Comparison of ENCODE assay signal across 17 cellular contexts in the genomic region with DNA sequence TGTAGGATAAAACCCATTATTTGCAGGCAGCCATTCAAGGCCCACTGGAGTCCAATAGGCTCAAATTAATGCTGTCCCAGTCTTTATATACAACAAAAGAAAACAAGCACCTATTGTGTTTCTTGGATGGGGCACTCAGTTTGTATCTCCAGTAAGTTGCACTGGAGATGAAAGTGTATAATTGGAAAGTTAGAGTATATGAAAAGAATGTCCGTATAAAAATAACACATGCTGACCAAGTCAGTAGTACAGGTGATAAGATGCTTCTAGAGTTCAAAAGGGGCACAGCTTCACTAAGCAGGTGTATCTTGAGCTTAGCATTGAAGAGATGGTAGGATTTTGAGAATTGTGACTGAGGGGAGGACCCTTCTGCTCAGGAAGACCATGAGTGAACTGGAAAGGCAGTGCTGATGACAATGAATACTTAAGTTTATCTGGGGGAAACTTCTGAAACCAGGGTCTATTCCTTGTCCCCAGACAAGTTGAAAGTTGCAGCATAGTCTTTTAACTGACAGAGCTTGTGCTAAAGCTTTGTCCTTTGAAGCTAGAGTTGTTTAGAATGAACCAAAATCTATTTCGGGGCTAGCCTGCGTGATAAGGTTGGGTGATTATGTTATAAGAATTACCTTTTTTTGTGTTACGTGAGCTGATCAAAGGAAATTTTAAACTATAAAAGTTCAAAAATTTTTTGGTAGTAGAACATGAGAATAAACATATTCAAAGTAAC. TPM values are rescaled to one million over a fixed set of nuclear protein-coding genes. Genes with fewer than 3 reads are reported as not detected.
DNase-seq lines count a peak whose midpoint lies in the region; ATAC-seq, FAIRE-seq and TF ChIP-seq lines count a peak whose summit lies in the region.
"Had no signal": no experiment of that assay in that cellular context is flagged by ENCODE, and none has a peak within 500 bp of the region (broad histone marks: within the 10 kb centered on the region; RNA-seq: fewer than 3 reads in every experiment).

No MANE protein-coding gene starts in this region.

- no peak overlapping the region for H2BK12ac ChIP-seq in trophoblast cell (ENCODE audit: low read length)

- intact Hi-C loops in pancreas (cut with DNase I), result no loop called here

- FAIRE-seq in pancreas (lab: Jason Lieb, UNC), result no peak
- FAIRE-seq: A549 had no signal

- no peak overlapping the region for H3K14ac ChIP-seq in trophoblast cell (ENCODE audit: low read length)

- DNase-seq in activated naive CD8-positive, alpha-beta T cell treated with anti-CD3 and anti-CD28 coated beads for 36 hours, result no peak
- DNase-seq in CD8-positive, alpha-beta memory T cell, result no peak
- DNase-seq in activated naive CD8-positive, alpha-beta T cell treated with anti-CD3 and anti-CD28 coated beads, Interleukin-2, amount 50 U/mL, for 24 hours, result no peak
- DNase-seq in trophoblast cell (no peak), GM23248 (no peak), pancreas (no peak)
- DNase-seq in NK-92 treated with Interleukin-12 subunit alpha and Interleukin-12 subunit beta, amount 100 ng/mL, for 24 hours (lab: John Stamatoyannopoulos, UW), result no peak
- DNase-seq: MM.1S, NCI-H1105, NCI-H1694, NCI-H510A treated with DMSO at 0.1 percent for 48 hours, Peyer's patch, SHP77 had no signal

- TF ChIP-seq CTCF in pancreas (IDR thresholded peaks at IDR 0.05), result no peak

- no peak overlapping the region for H2AK5ac ChIP-seq in trophoblast cell (ENCODE audit: low read length)

- peak overlapping the region; percentile 81 for H3K27ac Mint-ChIP-seq in activated naive CD8-positive, alpha-beta T cell
- H3K27ac Mint-ChIP-seq in activated naive CD8-positive, alpha-beta T cell treated with anti-CD3 and anti-CD28 coated beads for 36 hours, result no peak overlapping the region
- peak overlapping the region in 5 of 8 donors; percentile 43 to 61 (median 48) for H3K27ac Mint-ChIP-seq in CD8-positive, alpha-beta memory T cell
- H3K27ac Mint-ChIP-seq in activated naive CD8-positive, alpha-beta T cell treated with anti-CD3 and anti-CD28 coated beads, Interleukin-2, amount 50 U/mL, for 24 hours, result peak overlapping the region; percentile 32

- no peaks in the 10 kb centered on the region for H3K27me3 ChIP-seq in CD8-positive, alpha-beta memory T cell (ENCODE audit: insufficient read depth, low read length, poor library complexity, severe bottlenecking)
- H3K27me3 ChIP-seq in trophoblast cell (ENCODE audit: insufficient read depth, low read length) (no peaks in the 10 kb centered on the region), GM23248 (replicated peaks; ENCODE audit: insufficient read depth) (no peaks in the 10 kb centered on the region), pancreas (no peaks in the 10 kb centered on the region)
- H3K27me3 ChIP-seq: Peyer's patch had no signal

- H3K79me2 ChIP-seq in trophoblast cell (ENCODE audit: control insufficient read depth, insufficient read depth, low read length, poor library complexity) (no peaks in the 10 kb centered on the region), GM23248 (ENCODE audit: insufficient read depth) (peaks cover 84% of the 10 kb centered on the region)

- no peaks in the 10 kb centered on the region for H3K27me3 Mint-ChIP-seq in activated naive CD8-positive, alpha-beta T cell
- H3K27me3 Mint-ChIP-seq in activated naive CD8-positive, alpha-beta T cell treated with anti-CD3 and anti-CD28 coated beads for 36 hours, result no peaks in the 10 kb centered on the region
- peaks cover 0 to 3% of the 10 kb centered on the region in 2 donors for H3K27me3 Mint-ChIP-seq in CD8-positive, alpha-beta memory T cell
- H3K27me3 Mint-ChIP-seq in activated naive CD8-positive, alpha-beta T cell treated with anti-CD3 and anti-CD28 coated beads, Interleukin-2, amount 50 U/mL, for 24 hours, result no peaks in the 10 kb centered on the region

- H3K79me1 ChIP-seq in trophoblast cell (ENCODE audit: low read length), result no peaks in the 10 kb centered on the region

- peak overlapping the region; percentile 95 for H3K23ac ChIP-seq in trophoblast cell (ENCODE audit: low read length)

- H3K4me3 ChIP-seq in CD8-positive, alpha-beta memory T cell (ENCODE audit: low read length), result no peak overlapping the region
- H3K4me3 ChIP-seq in trophoblast cell (ENCODE audit: low read depth, low read length) (no peak overlapping the region), GM23248 (no peak overlapping the region), pancreas (no peak overlapping the region)
- H3K4me3 ChIP-seq: A549, HAP-1, Peyer's patch had no signal

- no peak overlapping the region for H4K8ac ChIP-seq in trophoblast cell (ENCODE audit: low read depth, low read length)

- peaks cover 16% of the 10 kb centered on the region for H3K4me1 ChIP-seq in CD8-positive, alpha-beta memory T cell (ENCODE audit: insufficient read depth, low read length)
- peaks cover 0 to 4% of the 10 kb centered on the region in 2 experiments for H3K4me1 ChIP-seq in trophoblast cell (ENCODE audit: control insufficient read depth in 1 of 2, insufficient read depth in 2 of 2, low read length in 2 of 2)
- H3K4me1 ChIP-seq in GM23248 (ENCODE audit: insufficient read depth), result 0 out of 2 replicates have a peak, but pooled peaks cover 5% of the 10 kb centered on the region
- H3K4me1 ChIP-seq in pancreas, result peaks cover 9 to 21% (median 9%) of the 10 kb centered on the region in 3 donors

- in situ Hi-C loops in GM23248 (cut with MboI), result no loop called here

- no peak overlapping the region for H2BK5ac ChIP-seq in trophoblast cell (ENCODE audit: low read depth, low read length, poor library complexity)

- no CpG with 5 or more reads among the region's 4 CpGs for WGBS in trophoblast cell (ENCODE audit: extremely low coverage, insufficient coverage, insufficient read length)
- WGBS in GM23248 (ENCODE audit: low coverage in 1 of 2, low lambda C conversion rate in 2 of 2, missing lambda C conversion rate in 2 of 2), 2 experiments, result 91 to 93% methylated on average over 4 of the region's 4 CpGs
- WGBS in pancreas, 2 donors, result 82 to 84% methylated on average over 4 of the region's 4 CpGs

- H3K9me3 ChIP-seq in CD8-positive, alpha-beta memory T cell (ENCODE audit: low read length), result no peaks in the 10 kb centered on the region
- no peaks in the 10 kb centered on the region for H3K9me3 ChIP-seq in trophoblast cell (ENCODE audit: insufficient read depth, low read depth, low read length)
- no peaks in the 10 kb centered on the region for H3K9me3 ChIP-seq in GM23248 (ENCODE audit: low read depth)
- H3K9me3 ChIP-seq in pancreas, result no peaks in the 10 kb centered on the region
- H3K9me3 ChIP-seq: A549, Peyer's patch had no signal

- H3K4me3 Mint-ChIP-seq in activated naive CD8-positive, alpha-beta T cell, result peak overlapping the region; percentile 8
- no peak overlapping the region for H3K4me3 Mint-ChIP-seq in activated naive CD8-positive, alpha-beta T cell treated with anti-CD3 and anti-CD28 coated beads for 36 hours
- no peak overlapping the region for H3K4me3 Mint-ChIP-seq in CD8-positive, alpha-beta memory T cell
- H3K4me3 Mint-ChIP-seq in activated naive CD8-positive, alpha-beta T cell treated with anti-CD3 and anti-CD28 coated beads, Interleukin-2, amount 50 U/mL, for 24 hours, result no peak overlapping the region

- peak overlapping the region; percentile 27 for H3K4ac ChIP-seq in trophoblast cell (ENCODE audit: low read depth, low read length)

- H3K9me3 Mint-ChIP-seq in activated naive CD8-positive, alpha-beta T cell (ENCODE audit: low read depth), result peaks cover 4% of the 10 kb centered on the region
- H3K9me3 Mint-ChIP-seq in activated naive CD8-positive, alpha-beta T cell treated with anti-CD3 and anti-CD28 coated beads for 36 hours, result peaks cover 3% of the 10 kb centered on the region
- no peaks in the 10 kb centered on the region for H3K9me3 Mint-ChIP-seq in CD8-positive, alpha-beta memory T cell
- no peaks in the 10 kb centered on the region for H3K9me3 Mint-ChIP-seq in activated naive CD8-positive, alpha-beta T cell treated with anti-CD3 and anti-CD28 coated beads, Interleukin-2, amount 50 U/mL, for 24 hours

- H4K12ac ChIP-seq in trophoblast cell (ENCODE audit: low read depth, low read length), result no peak overlapping the region

- no peaks in the 10 kb centered on the region for H4K20me1 ChIP-seq in GM23248 (ENCODE audit: insufficient read depth)

- ATAC-seq in activated naive CD8-positive, alpha-beta T cell treated with anti-CD3 and anti-CD28 coated beads, Interleukin-2, amount 50 U/mL, for 24 hours, result no peak
- ATAC-seq in pancreas, result no peak
- ATAC-seq: A549 had no signal

- H3K4me2 ChIP-seq in trophoblast cell (ENCODE audit: low read length) (no peak overlapping the region), GM23248 (ENCODE audit: unreplicated experiment) (no peak overlapping the region)
- H3K4me2 ChIP-seq: A549 had no signal

- CTCF ChIA-PET in CD8-positive, alpha-beta memory T cell (lab: Charles Lee), result interaction anchor here (1.0 kb wide), 1 partner anchor 223 kb away, joined by 4 read pairs; no protein-coding TSS in a partner anchor

- no peaks in the 10 kb centered on the region for H3K36me3 ChIP-seq in CD8-positive, alpha-beta memory T cell (ENCODE audit: insufficient read depth, low read length)
- H3K36me3 ChIP-seq in trophoblast cell (ENCODE audit: control insufficient read depth in 1 of 2, insufficient read depth in 2 of 2, low read length in 2 of 2), result no peaks in the 10 kb centered on the region
- H3K36me3 ChIP-seq in GM23248 (ENCODE audit: low read depth), result no peaks in the 10 kb centered on the region
- no peaks in the 10 kb centered on the region for H3K36me3 ChIP-seq in pancreas
- H3K36me3 ChIP-seq: HAP-1, Peyer's patch had no signal

- H3K27ac ChIP-seq in CD8-positive, alpha-beta memory T cell (ENCODE audit: low read depth, low read length), result no peak overlapping the region
- no peak overlapping the region for H3K27ac ChIP-seq in trophoblast cell (ENCODE audit: low read depth, low read length)
- no peak overlapping the region for H3K27ac ChIP-seq in GM23248
- H3K27ac ChIP-seq in pancreas, result no peak overlapping the region
- H3K27ac ChIP-seq: A549, C4-2B, Peyer's patch had no signal

- peaks cover 77% of the 10 kb centered on the region for H3K4me1 Mint-ChIP-seq in activated naive CD8-positive, alpha-beta T cell (ENCODE audit: low read depth)
- H3K4me1 Mint-ChIP-seq in activated naive CD8-positive, alpha-beta T cell treated with anti-CD3 and anti-CD28 coated beads for 36 hours, result peaks cover 54% of the 10 kb centered on the region
- H3K4me1 Mint-ChIP-seq in CD8-positive, alpha-beta memory T cell, result peaks cover 36 to 51% (median 44%) of the 10 kb centered on the region in 3 donors
- peaks cover 49% of the 10 kb centered on the region for H3K4me1 Mint-ChIP-seq in activated naive CD8-positive, alpha-beta T cell treated with anti-CD3 and anti-CD28 coated beads, Interleukin-2, amount 50 U/mL, for 24 hours

- no peak overlapping the region for H4K91ac ChIP-seq in trophoblast cell (ENCODE audit: low read depth, low read length)

- no peaks in the 10 kb centered on the region for H3K9me2 ChIP-seq in GM23248 (ENCODE audit: insufficient read depth)

- H2BK120ac ChIP-seq in trophoblast cell (ENCODE audit: insufficient read depth, low read length, poor library complexity), result no peak overlapping the region

- peaks cover 6% of the 10 kb centered on the region for H3K36me3 Mint-ChIP-seq in activated naive CD8-positive, alpha-beta T cell
- peaks cover 32% of the 10 kb centered on the region for H3K36me3 Mint-ChIP-seq in activated naive CD8-positive, alpha-beta T cell treated with anti-CD3 and anti-CD28 coated beads for 36 hours
- peaks cover 3 to 6% (median 5%) of the 10 kb centered on the region in 3 donors for H3K36me3 Mint-ChIP-seq in CD8-positive, alpha-beta memory T cell
- peaks cover 16% of the 10 kb centered on the region for H3K36me3 Mint-ChIP-seq in activated naive CD8-positive, alpha-beta T cell treated with anti-CD3 and anti-CD28 coated beads, Interleukin-2, amount 50 U/mL, for 24 hours (ENCODE audit: low read depth)

- POLR2A ChIA-PET in CD8-positive, alpha-beta memory T cell (lab: Charles Lee), result no interaction called here

- no peak overlapping the region for H3K18ac ChIP-seq in trophoblast cell (ENCODE audit: low read length)

- H3K9ac ChIP-seq in trophoblast cell (ENCODE audit: low read length) (no peak overlapping the region), GM23248 (no peak overlapping the region)

- H3F3A ChIP-seq in GM23248 (ENCODE audit: insufficient read depth), result no peaks in the 10 kb centered on the region

- H2AFZ ChIP-seq in trophoblast cell (ENCODE audit: insufficient read depth, low read length, poor library complexity) (no peak overlapping the region), GM23248 (no peak overlapping the region)

RNA-seq across cellular contexts. Expression of a gene that starts 15.2 kb away (rescaled TPM):
- total RNA-seq in activated naive CD8-positive, alpha-beta T cell treated with anti-CD3 and anti-CD28 coated beads for 36 hours, result 10 to 100 TPM; 26.6 to 31.5 TPM
- 10 to 100 TPM; 29.9 to 31.0 TPM for total RNA-seq in CD8-positive, alpha-beta memory T cell
- 18.0 TPM for polyA plus RNA-seq in CD8-positive, alpha-beta memory T cell
- 10.4 and 10.6 TPM in 2 replicates for polyA plus RNA-seq in trophoblast cell (2013)
- 31.7 and 32.3 TPM in 2 replicates for total RNA-seq in GM23248 (2014; rRNA removed; shearing (Covaris generic))
- polyA plus RNA-seq in GM23248 (2016; fragmentation: Nextera tagmentation; extraction: Ambion mirVana), result 29.7 and 31.2 TPM in 2 replicates
- 10 to 100 TPM in 4 of 6 donors, 1 to 10 TPM in 2; 6.1 to 15.0 (median 11.8) TPM for total RNA-seq in pancreas
- 1 to 10 TPM; 2.0 to 4.3 TPM for polyA plus RNA-seq in pancreas
